Comparison of ENCODE assay signal across 8 cellular contexts in genomic region chr4:128427832-128428366, GRCh38.
DNase-seq lines count a peak whose midpoint lies in the region; ATAC-seq and TF ChIP-seq lines count a peak whose summit lies in the region.

No MANE protein-coding gene starts in this region.

- POLR2A ChIA-PET in GM10248 (lab: Yijun Ruan, JAX): interaction anchor here (0.5 kb wide), 1 partner anchor 17 kb away, joined by 4 read pairs; no protein-coding TSS in a partner anchor
- POLR2A ChIA-PET in CD4-positive, alpha-beta memory T cell (lab: Charles Lee; ENCODE audit: partially characterized antibody): no interaction called here

- H3K4me3 Mint-ChIP-seq in CD4-positive, alpha-beta memory T cell: no peak overlapping the region

- peak overlapping the region in 1 of 4 donors; percentile 24 for H3K4me3 ChIP-seq in adrenal gland
- no peak overlapping the region for H3K4me3 ChIP-seq in CD4-positive, alpha-beta memory T cell (ENCODE audit: low read length in 2 of 2)

- H3K9me3 ChIP-seq in adrenal gland (replicated peaks in 1 of 3): no peaks in the 10 kb centered on the region
- no peaks in the 10 kb centered on the region for H3K9me3 ChIP-seq in CD4-positive, alpha-beta memory T cell (ENCODE audit: control insufficient read depth in 1 of 2, low read length in 2 of 2)

- peaks cover 0 to 5% (median 0%) of the 10 kb centered on the region in 8 donors for H3K9me3 Mint-ChIP-seq in CD4-positive, alpha-beta memory T cell

- H3K4me1 Mint-ChIP-seq in CD4-positive, alpha-beta memory T cell: no peaks in the 10 kb centered on the region

- ATAC-seq in GM21529 (IDR thresholded peaks at IDR 0.05; ENCODE audit: unreplicated experiment): no peak

- no peaks in the 10 kb centered on the region for H3K36me3 ChIP-seq in adrenal gland (replicated peaks in 1 of 2)
- no peaks in the 10 kb centered on the region for H3K36me3 ChIP-seq in CD4-positive, alpha-beta memory T cell (ENCODE audit: insufficient read depth, low read length)

- peaks cover 0 to 1% of the 10 kb centered on the region in 2 donors for H3K27me3 Mint-ChIP-seq in CD4-positive, alpha-beta memory T cell

- peak overlapping the region in 1 of 5 donors; percentile 54 for H3K27ac ChIP-seq in adrenal gland
- no peak overlapping the region for H3K27ac ChIP-seq in CD4-positive, alpha-beta memory T cell (ENCODE audit: low read depth, low read length)

- H3K27me3 ChIP-seq in adrenal gland: no peaks in the 10 kb centered on the region
- H3K27me3 ChIP-seq in CD4-positive, alpha-beta memory T cell (ENCODE audit: insufficient read depth, low read length): no peaks in the 10 kb centered on the region

- no peaks in the 10 kb centered on the region for H3K36me3 Mint-ChIP-seq in CD4-positive, alpha-beta memory T cell

- H3K4me1 ChIP-seq in adrenal gland (replicated peaks in 1 of 2): peaks cover 0 to 19% of the 10 kb centered on the region in 2 donors
- no peaks in the 10 kb centered on the region for H3K4me1 ChIP-seq in CD4-positive, alpha-beta memory T cell (ENCODE audit: insufficient read depth, low read length)

- WGBS in adrenal gland, 4 donors: 52 to 62% (median 57%) methylated on average over 5 of the region's 5 CpGs

- intact Hi-C loops in adrenal gland (cut with DNase I): no loop called here
- intact Hi-C loops in CD4-positive, alpha-beta memory T cell (cut with micrococcal nuclease): no loop called here

- DNase-seq in GM03348 (ENCODE audit: low spot score) (peak; percentile 61), NCI-H2029 treated with DMSO at 0.1 percent for 48 hours (lab: John Stamatoyannopoulos, UW) (peak; percentile 50), adrenal gland (peak; percentile 26 to 73 (median 59)), kidney tubule cell (ENCODE audit: low spot score) (peak; percentile 97), GM10248 (ENCODE audit: extremely low spot score) (no peak), medulla oblongata (ENCODE audit: extremely low spot score) (no peak)
- no peak for DNase-seq in CD4-positive, alpha-beta memory T cell

- CTCF ChIA-PET in GM10248 (lab: Yijun Ruan, JAX): interaction anchor here (0.7 kb wide), 1 partner anchor 34 kb away, joined by 3 read pairs; no protein-coding TSS in a partner anchor
- CTCF ChIA-PET in CD4-positive, alpha-beta memory T cell (lab: Charles Lee; ENCODE audit: partially characterized antibody): no interaction called here

- H3K27ac Mint-ChIP-seq in CD4-positive, alpha-beta memory T cell: no peak overlapping the region

- no peak for TF ChIP-seq POLR2A in adrenal gland (IDR thresholded peaks at IDR 0.05)

- peak; percentile 11 to 59 (median 50) for TF ChIP-seq CTCF in adrenal gland (IDR thresholded peaks at IDR 0.05)
- TF ChIP-seq CTCF in GM10248 (IDR thresholded peaks at IDR 0.05; ENCODE audit: control extremely low read depth, extremely low read depth, low read depth, missing control alignments): no peak

Comparison
In these comparisons a context has a peak if more than half of its experiments do, and no peak if none do; other contexts are left out.
1. DNase-seq: peak in GM03348 (single experiment), NCI-H2029 treated with DMSO at 0.1 percent for 48 hours (single experiment), adrenal gland (7 of 7) and kidney tubule cell (single experiment); none in GM10248 (single experiment), CD4-positive, alpha-beta memory T cell (0 of 5) and medulla oblongata (single experiment).